Comparison of ENCODE assay signal across 10 cellular contexts in genomic region chr2:42028571-42029148, GRCh38. TPM values are rescaled to one million over a fixed set of nuclear protein-coding genes. Genes with fewer than 3 reads are reported as not detected.
DNase-seq lines count a peak whose midpoint lies in the region; ATAC-seq and TF ChIP-seq lines count a peak whose summit lies in the region.
"Had no signal": no experiment of that assay in that cellular context is flagged by ENCODE, and none has a peak within 500 bp of the region (broad histone marks: within the 10 kb centered on the region; RNA-seq: fewer than 3 reads in every experiment).

No MANE protein-coding gene starts in this region.

- no peaks in the 10 kb centered on the region for H3K9me3 ChIP-seq in upper lobe of right lung

- no peaks in the 10 kb centered on the region for H3K4me1 ChIP-seq in upper lobe of right lung

- H3K27me3 ChIP-seq in upper lobe of right lung, result no peaks in the 10 kb centered on the region

- H3K36me3 ChIP-seq in upper lobe of right lung, result no peaks in the 10 kb centered on the region

- intact Hi-C loops in upper lobe of right lung (cut with DNase I), result no loop called here

- ATAC-seq in GM19397 (IDR thresholded peaks at IDR 0.05; ENCODE audit: unreplicated experiment) (peak; percentile 66), HG03060 (IDR thresholded peaks at IDR 0.05; ENCODE audit: low read depth, unreplicated experiment) (peak; percentile 65), upper lobe of right lung (no peak), HG03045 (IDR thresholded peaks at IDR 0.05; ENCODE audit: unreplicated experiment) (no peak)

- DNase-seq in astrocyte of the cerebellum (ENCODE audit: low read depth), result peak; percentile 19
- peak; percentile 25 for DNase-seq in upper lobe of right lung
- no peak for DNase-seq in NCI-H774 (lab: John Stamatoyannopoulos, UW)
- DNase-seq in inferior parietal cortex (ENCODE audit: extremely low spot score), result no peak
- DNase-seq: effector CD4-positive, alpha-beta T cell; NCI-H446 had no signal

- no peak overlapping the region for H3K27ac ChIP-seq in upper lobe of right lung

- no peak overlapping the region for H3K4me3 ChIP-seq in astrocyte of the cerebellum (ENCODE audit: low read depth, low read length)
- H3K4me3 ChIP-seq in upper lobe of right lung, result no peak overlapping the region
- H3K4me3 ChIP-seq: lung had no signal

- in situ Hi-C loops in astrocyte of the cerebellum (cut with HindIII; ENCODE audit: low sequenced_read_pairs), result no loop called here

- TF ChIP-seq CTCF in astrocyte of the cerebellum (IDR thresholded peaks at IDR 0.05; ENCODE audit: low read depth, low read length, missing control alignments) (no peak), upper lobe of right lung (IDR thresholded peaks at IDR 0.05) (no peak)

RNA-seq across cellular contexts. Expression of gene PKDCC, which starts 19.2 kb away (rescaled TPM):
- 65.5 TPM for total RNA-seq in upper lobe of right lung

Comparison
In these comparisons a context has a peak if more than half of its experiments do, and no peak if none do; other contexts are left out.
1. ATAC-seq: peak in GM19397 (single experiment) and HG03060 (single experiment); none in upper lobe of right lung (single experiment) and HG03045 (single experiment).
2. DNase-seq: peak in astrocyte of the cerebellum (single experiment) and upper lobe of right lung (single experiment); none in NCI-H774 (single experiment) and inferior parietal cortex (single experiment).